33 cellular contexts compared by ENCODE assay signal in genomic region chr1:33710989-33711388, GRCh38.
DNase-seq lines count a peak whose midpoint lies in the region; ATAC-seq and TF ChIP-seq lines count a peak whose summit lies in the region.
"Had no signal": no experiment of that assay in that cellular context is flagged by ENCODE, and none has a peak within 500 bp of the region (broad histone marks: within the 10 kb centered on the region; RNA-seq: fewer than 3 reads in every experiment).

No MANE protein-coding gene starts in this region.

- intact Hi-C loops in esophagus muscularis mucosa (cut with DNase I), result no loop called here

- H3K36me3 ChIP-seq in esophagus muscularis mucosa, result no peaks in the 10 kb centered on the region
- H3K36me3 ChIP-seq: adrenal gland, esophagus squamous epithelium, WERI-Rb-1 had no signal

- CTCF ChIA-PET in AG04450 (lab: Charles Lee), result no interaction called here

- H3K9me3 ChIP-seq in AG04450 (ENCODE audit: control insufficient read depth, insufficient read depth, low read length), result no peaks in the 10 kb centered on the region
- no peaks in the 10 kb centered on the region for H3K9me3 ChIP-seq in esophagus muscularis mucosa
- H3K9me3 ChIP-seq: adrenal gland, esophagus squamous epithelium, mucosa of descending colon had no signal

- peak; percentile 15 for DNase-seq in AG04450 (ENCODE audit: low read depth, low spot score)
- peak; percentile 78 for DNase-seq in DMS 273 (lab: John Stamatoyannopoulos, UW; ENCODE audit: unreplicated experiment)
- peak; percentile 65 for DNase-seq in NCI-H510A (lab: John Stamatoyannopoulos, UW)
- peak; percentile 66 for DNase-seq in esophagus muscularis mucosa (ENCODE audit: extremely low spot score)
- no peak for DNase-seq in germinal center (ENCODE audit: low spot score)
- no peak for DNase-seq in NCI-H345 (lab: John Stamatoyannopoulos, UW)
- no peak for DNase-seq in putamen (ENCODE audit: low spot score)
- DNase-seq: ACHN; activated CD4-positive, alpha-beta T cell treated with anti-CD3 and anti-CD28 coated beads for 48 hours; activated naive CD4-positive, alpha-beta T cell treated with anti-CD3 and anti-CD28 coated beads, Interleukin-2, amount 10 ng/mL, durations not matched to agents 7 days and 5 days; adrenal gland; CD4-positive, CD25-positive, alpha-beta regulatory T cell; esophagus squamous epithelium; H9; hippocampal formation; Kasumi-1; mammary epithelial cell; mucosa of descending colon; natural killer cell; NCI-H2171; occipital lobe; SIG-M5; stimulated activated CD4-positive, alpha-beta T cell treated with anti-CD3 and anti-CD28 coated beads, Interleukin-15, amount 100 ng/mL, for 24 hours; substantia nigra; T-helper 9 cell; WERI-Rb-1 had no signal

- POLR2A ChIA-PET in AG04450 (lab: Yijun Ruan, JAX), result no interaction called here

- TF ChIP-seq EP300 in esophagus muscularis mucosa (IDR thresholded peaks at IDR 0.05), result no peak

- H3K27ac ChIP-seq in AG04450 (ENCODE audit: low read depth, low read length) (no peak overlapping the region), esophagus muscularis mucosa (replicated peaks in 1 of 4) (no peak overlapping the region)
- H3K27ac ChIP-seq: adrenal gland, dorsolateral prefrontal cortex, esophagus squamous epithelium, WERI-Rb-1 had no signal

- no peaks in the 10 kb centered on the region for H3K27me3 ChIP-seq in AG04450 (ENCODE audit: control insufficient read depth, insufficient read depth, low read length)
- H3K27me3 ChIP-seq in esophagus muscularis mucosa, result peaks cover 0 to 46% (median 0%) of the 10 kb centered on the region in 4 donors
- H3K27me3 ChIP-seq: adrenal gland, dorsolateral prefrontal cortex had no signal

- no peak for TF ChIP-seq CTCF in AG04450 (IDR thresholded peaks at IDR 0.05; ENCODE audit: low read depth, low read length)
- no peak for TF ChIP-seq CTCF in esophagus muscularis mucosa (IDR thresholded peaks at IDR 0.05)

- 34% methylated on average over 2 of the region's 2 CpGs for WGBS in esophagus muscularis mucosa

- H3K4me1 ChIP-seq in esophagus muscularis mucosa, result no peaks in the 10 kb centered on the region
- H3K4me1 ChIP-seq: adrenal gland, esophagus squamous epithelium had no signal

- H3K4me3 ChIP-seq in AG04450 (ENCODE audit: low read depth, low read length) (no peak overlapping the region), esophagus muscularis mucosa (no peak overlapping the region)
- H3K4me3 ChIP-seq: adrenal gland, dorsolateral prefrontal cortex, esophagus squamous epithelium, GM12878, mucosa of descending colon had no signal

- ATAC-seq in HG03280 (IDR thresholded peaks at IDR 0.05; ENCODE audit: unreplicated experiment), result no peak
- ATAC-seq: activated T-helper 17 cell treated with anti-CD3 and anti-CD28 coated beads, Interleukin-2, amount 50 U/mL, for 72 hours; GM12878; HepG2; mucosa of descending colon; natural killer cell; Panc1; stimulated activated effector memory CD8-positive, alpha-beta T cell treated with anti-CD3 and anti-CD28 coated beads, Interleukin-12 subunit alpha, Interleukin-12 subunit beta, amount 100 ng/mL, for 72 hours had no signal

- TF ChIP-seq POLR2A in esophagus muscularis mucosa (IDR thresholded peaks at IDR 0.05; ENCODE audit: low read depth), result no peak

Comparison
In these comparisons a context has a peak if more than half of its experiments do, and no peak if none do; other contexts are left out.
1. DNase-seq: peak in AG04450 (single experiment), DMS 273 (single experiment), NCI-H510A (single experiment) and esophagus muscularis mucosa (single experiment); none in germinal center (single experiment), NCI-H345 (single experiment) and putamen (single experiment).